In genomic region chr1:31593770-31594632, GRCh38 we compare ENCODE assay signal across 8 cellular contexts. TPM values are rescaled to one million over a fixed set of nuclear protein-coding genes. Genes with fewer than 3 reads are reported as not detected.
DNase-seq lines count a peak whose midpoint lies in the region; ATAC-seq, FAIRE-seq and TF ChIP-seq lines count a peak whose summit lies in the region.

No MANE protein-coding gene starts in this region.

- FAIRE-seq in pancreas (lab: Jason Lieb, UNC) = no peak

- H3K9me3 ChIP-seq in NT2/D1 (ENCODE audit: insufficient read depth, low read length) (no peaks in the 10 kb centered on the region), pancreas (no peaks in the 10 kb centered on the region), vagina (no peaks in the 10 kb centered on the region)

- TF ChIP-seq CTCF in pancreas (IDR thresholded peaks at IDR 0.05) = peak; percentile 82 to 89 (median 87)
- peak; percentile 62 to 81 (median 79) for TF ChIP-seq CTCF in vagina (IDR thresholded peaks at IDR 0.05)

- H3K27ac ChIP-seq in pancreas (no peak overlapping the region), vagina (no peak overlapping the region)

- H3K4me1 ChIP-seq in NT2/D1 (ENCODE audit: insufficient read depth, insufficient read length) (peaks cover 5% of the 10 kb centered on the region), pancreas (no peaks in the 10 kb centered on the region), vagina (peaks cover 7% of the 10 kb centered on the region)

- ATAC-seq in pancreas (peak; percentile 95 to 100 (median 98)), GM18502 (IDR thresholded peaks at IDR 0.05; ENCODE audit: poor library complexity, unreplicated experiment) (no peak)

- no peaks in the 10 kb centered on the region for H3K36me3 ChIP-seq in NT2/D1 (ENCODE audit: insufficient read depth, insufficient read length, low read length)
- H3K36me3 ChIP-seq in pancreas = no peaks in the 10 kb centered on the region
- no peaks in the 10 kb centered on the region for H3K36me3 ChIP-seq in vagina

- DNase-seq in Daoy (ENCODE audit: low read depth) (peak; percentile 88), HK-2 (ENCODE audit: unreplicated experiment) (peak; percentile 78), NT2/D1 (ENCODE audit: low read depth, low spot score) (peak; percentile 72), fibroblast of peridontal ligament (ENCODE audit: extremely low read depth) (peak; percentile 70), pancreas (peak; percentile 84 to 96 (median 92)), vagina (ENCODE audit: extremely low spot score in 2 of 2) (peak in 1 of 2 donors; percentile 85)
- peak; percentile 83 for DNase-seq in activated CD8-positive, alpha-beta memory T cell treated with anti-CD3 and anti-CD28 coated beads, Interleukin-2, amount 50 U/mL, for 48 hours

- H3K4me3 ChIP-seq in NT2/D1 (ENCODE audit: insufficient read length, low read depth) (no peak overlapping the region), pancreas (no peak overlapping the region), vagina (no peak overlapping the region)

- H3K9ac ChIP-seq in NT2/D1 (ENCODE audit: insufficient read length, low read depth) = no peak overlapping the region

- H3K27me3 ChIP-seq in NT2/D1 (ENCODE audit: insufficient read depth, insufficient read length) (peaks cover 3% of the 10 kb centered on the region), pancreas (no peaks in the 10 kb centered on the region), vagina (no peaks in the 10 kb centered on the region)

- TF ChIP-seq POLR2A in vagina (IDR thresholded peaks at IDR 0.05) = no peak

- intact Hi-C loops in pancreas (cut with DNase I) = loop anchor here in 1 of 3 donors (2.0 kb wide), 1 partner anchor 31 kb away; no protein-coding TSS in a partner anchor
- intact Hi-C loops in vagina (cut with DNase I) = loop anchor here (2.0 kb wide), 1 partner anchor 27 kb away; no protein-coding TSS in a partner anchor

- WGBS in pancreas, 2 donors = 27 to 30% methylated on average over 9 to 10 of the region's 10 CpGs

RNA-seq across cellular contexts. Expression of gene TINAGL1, which starts 17.7 kb away (rescaled TPM):
- 29.9 and 39.1 TPM in 2 replicates for total RNA-seq in Daoy (2014; rRNA removed; shearing (Covaris generic))
- total RNA-seq in pancreas (10 to 100 TPM; 10.1 to 35.5 (median 19.9) TPM), vagina (142 TPM)
- 10 to 100 TPM; 45.2 to 47.3 TPM for polyA plus RNA-seq in pancreas

RNA-seq across cellular contexts. Expression of gene HCRTR1, which starts 23.5 kb away (rescaled TPM):
- total RNA-seq in Daoy (2014; rRNA removed; shearing (Covaris generic)) = not detected in 2 replicates
- total RNA-seq in pancreas (under 1 TPM in 1 of 6 donors, not detected in 5; 0.14 TPM), vagina (not detected)
- under 1 TPM; 0.19 to 0.52 TPM for polyA plus RNA-seq in pancreas

RNA-seq across cellular contexts. Expression of gene PEF1, which starts 50.7 kb away (rescaled TPM):
- total RNA-seq in Daoy (2014; rRNA removed; shearing (Covaris generic)) = 109 and 126 TPM in 2 replicates
- total RNA-seq in pancreas = 10 to 100 TPM; 14.5 to 27.2 (median 17.5) TPM
- 10 to 100 TPM; 27.0 to 47.3 TPM for polyA plus RNA-seq in pancreas
- 53.3 TPM for total RNA-seq in vagina
